Comparison of ENCODE assay signal across 33 cellular contexts in genomic region chr1:56153276-56153675, GRCh38.
"Had no signal": no experiment of that assay in that cellular context is flagged by ENCODE, and none has a peak within 500 bp of the region (broad histone marks: within the 10 kb centered on the region; RNA-seq: fewer than 3 reads in every experiment).

No MANE protein-coding gene starts in this region.

- H3K4me1 ChIP-seq: adrenal gland, body of pancreas, colonic mucosa, left lung, stomach, upper lobe of left lung had no signal

- DNase-seq: activated CD4-positive, alpha-beta T cell treated with anti-CD3 and anti-CD28 coated beads for 48 hours; activated CD4-positive, alpha-beta T cell treated with anti-CD3 and anti-CD28 coated beads, Interleukin-2, amount 50 U/mL, for 48 hours; activated CD8-positive, alpha-beta memory T cell treated with anti-CD3 and anti-CD28 coated beads for 24 hours; activated effector memory CD4-positive, alpha-beta T cell treated with Interleukin-2 at 50 U/mL for 16 hours; activated naive CD4-positive, alpha-beta T cell treated with Interleukin-2 at 50 U/mL for 16 hours; activated naive CD8-positive, alpha-beta T cell treated with anti-CD3 and anti-CD28 coated beads for 36 hours; adrenal gland; aorta; body of pancreas; colonic mucosa; dorsolateral prefrontal cortex; effector memory CD8-positive, alpha-beta T cell; foreskin melanocyte; heart right ventricle; left lung; lower lobe of right lung; mucosa of descending colon; ovary; stimulated activated CD4-positive, alpha-beta T cell treated with anti-CD3 and anti-CD28 coated beads, Interleukin-12 subunit alpha, Interleukin-12 subunit beta, amount 100 ng/mL, for 4 hours; stimulated activated CD4-positive, alpha-beta T cell treated with anti-CD3 and anti-CD28 coated beads, Interleukin-4, amount 100 ng/mL, for 24 hours; stomach; T-helper 9 cell; thyroid gland; upper lobe of left lung; WERI-Rb-1 had no signal

- H3K27me3 ChIP-seq: adrenal gland, body of pancreas, colonic mucosa, dorsolateral prefrontal cortex, heart right ventricle, left lung, neutrophil, ovary, stomach, thyroid gland, upper lobe of left lung had no signal

- H3K27ac ChIP-seq: adrenal gland, body of pancreas, colonic mucosa, dorsolateral prefrontal cortex, heart right ventricle, left lung, lower lobe of right lung, neutrophil, ovary, skin epidermis, stomach, thyroid gland, upper lobe of left lung, WERI-Rb-1 had no signal

- H3K4me1 Mint-ChIP-seq: activated naive CD8-positive, alpha-beta T cell treated with anti-CD3 and anti-CD28 coated beads for 36 hours; stimulated activated memory B cell treated with anti-CD40 and anti-IgM and Interleukin-4, amounts not matched to agents 10 μg/mL and 1 μg/mL and 100 μg/mL, for 72 hours had no signal

- H3K27ac Mint-ChIP-seq: activated naive CD8-positive, alpha-beta T cell treated with anti-CD3 and anti-CD28 coated beads for 36 hours; effector memory CD8-positive, alpha-beta T cell; natural killer cell treated with Interleukin-12 subunit alpha and Interleukin-12 subunit beta and Interleukin-15 and Interleukin-18, amount 100 ng/mL, for 72 hours; progenitor cell of endocrine pancreas; stimulated activated memory B cell treated with anti-CD40 and anti-IgM and Interleukin-4, amounts not matched to agents 10 μg/mL and 1 μg/mL and 100 μg/mL, for 72 hours; T-helper 1 cell treated with Interleukin-12 subunit alpha and Interleukin-12 subunit beta and Interleukin-4 antibody, amounts not matched to agents 30 μg/mL and 1 μg/mL, for 36 hours had no signal

- ATAC-seq: activated CD4-positive, CD25-positive, alpha-beta regulatory T cell treated with anti-CD3 and anti-CD28 coated beads, Interleukin-2, amount 50 U/mL, for 24 hours; body of pancreas; effector memory CD8-positive, alpha-beta T cell; heart right ventricle; left lung; lower lobe of right lung; mucosa of descending colon; natural killer cell treated with Interleukin-12 subunit alpha and Interleukin-12 subunit beta and Interleukin-15 and Interleukin-18, amount 100 ng/mL, for 72 hours; sciatic nerve; stimulated activated memory B cell treated with anti-CD40 and anti-IgM and Interleukin-4, amounts not matched to agents 10 μg/mL and 1 μg/mL and 100 μg/mL, for 72 hours had no signal

- H3K27me3 Mint-ChIP-seq: effector memory CD8-positive, alpha-beta T cell; progenitor cell of endocrine pancreas; stimulated activated memory B cell treated with anti-CD40 and anti-IgM and Interleukin-4, amounts not matched to agents 10 μg/mL and 1 μg/mL and 100 μg/mL, for 72 hours had no signal

- H3K9me3 Mint-ChIP-seq: activated naive CD8-positive, alpha-beta T cell treated with anti-CD3 and anti-CD28 coated beads for 36 hours; effector memory CD8-positive, alpha-beta T cell; natural killer cell treated with Interleukin-12 subunit alpha and Interleukin-12 subunit beta and Interleukin-15 and Interleukin-18, amount 100 ng/mL, for 72 hours; T-helper 1 cell treated with Interleukin-12 subunit alpha and Interleukin-12 subunit beta and Interleukin-4 antibody, amounts not matched to agents 30 μg/mL and 1 μg/mL, for 36 hours had no signal

- H3K4me3 ChIP-seq: adrenal gland, body of pancreas, colonic mucosa, dorsolateral prefrontal cortex, heart right ventricle, left lung, lower lobe of right lung, mucosa of descending colon, ovary, skin epidermis, stomach, thyroid gland, upper lobe of left lung had no signal

- H3K36me3 Mint-ChIP-seq: activated naive CD8-positive, alpha-beta T cell treated with anti-CD3 and anti-CD28 coated beads for 36 hours; natural killer cell treated with Interleukin-12 subunit alpha and Interleukin-12 subunit beta and Interleukin-15 and Interleukin-18, amount 100 ng/mL, for 72 hours; stimulated activated memory B cell treated with anti-CD40 and anti-IgM and Interleukin-4, amounts not matched to agents 10 μg/mL and 1 μg/mL and 100 μg/mL, for 72 hours had no signal

- H3K36me3 ChIP-seq: adrenal gland, colonic mucosa, heart right ventricle, left lung, lower lobe of right lung, neutrophil, ovary, stomach, thyroid gland, upper lobe of left lung, WERI-Rb-1 had no signal

- H3K9me3 ChIP-seq: adrenal gland, body of pancreas, colonic mucosa, heart right ventricle, left lung, lower lobe of right lung, mucosa of descending colon, neutrophil, ovary, stomach, thyroid gland, upper lobe of left lung had no signal

- H3K4me3 Mint-ChIP-seq: activated naive CD8-positive, alpha-beta T cell treated with anti-CD3 and anti-CD28 coated beads for 36 hours; effector memory CD8-positive, alpha-beta T cell; natural killer cell treated with Interleukin-12 subunit alpha and Interleukin-12 subunit beta and Interleukin-15 and Interleukin-18, amount 100 ng/mL, for 72 hours; stimulated activated memory B cell treated with anti-CD40 and anti-IgM and Interleukin-4, amounts not matched to agents 10 μg/mL and 1 μg/mL and 100 μg/mL, for 72 hours; T-helper 1 cell treated with Interleukin-12 subunit alpha and Interleukin-12 subunit beta and Interleukin-4 antibody, amounts not matched to agents 30 μg/mL and 1 μg/mL, for 36 hours had no signal
